Comparison of ENCODE assay signal across 8 cellular contexts in the genomic region with DNA sequence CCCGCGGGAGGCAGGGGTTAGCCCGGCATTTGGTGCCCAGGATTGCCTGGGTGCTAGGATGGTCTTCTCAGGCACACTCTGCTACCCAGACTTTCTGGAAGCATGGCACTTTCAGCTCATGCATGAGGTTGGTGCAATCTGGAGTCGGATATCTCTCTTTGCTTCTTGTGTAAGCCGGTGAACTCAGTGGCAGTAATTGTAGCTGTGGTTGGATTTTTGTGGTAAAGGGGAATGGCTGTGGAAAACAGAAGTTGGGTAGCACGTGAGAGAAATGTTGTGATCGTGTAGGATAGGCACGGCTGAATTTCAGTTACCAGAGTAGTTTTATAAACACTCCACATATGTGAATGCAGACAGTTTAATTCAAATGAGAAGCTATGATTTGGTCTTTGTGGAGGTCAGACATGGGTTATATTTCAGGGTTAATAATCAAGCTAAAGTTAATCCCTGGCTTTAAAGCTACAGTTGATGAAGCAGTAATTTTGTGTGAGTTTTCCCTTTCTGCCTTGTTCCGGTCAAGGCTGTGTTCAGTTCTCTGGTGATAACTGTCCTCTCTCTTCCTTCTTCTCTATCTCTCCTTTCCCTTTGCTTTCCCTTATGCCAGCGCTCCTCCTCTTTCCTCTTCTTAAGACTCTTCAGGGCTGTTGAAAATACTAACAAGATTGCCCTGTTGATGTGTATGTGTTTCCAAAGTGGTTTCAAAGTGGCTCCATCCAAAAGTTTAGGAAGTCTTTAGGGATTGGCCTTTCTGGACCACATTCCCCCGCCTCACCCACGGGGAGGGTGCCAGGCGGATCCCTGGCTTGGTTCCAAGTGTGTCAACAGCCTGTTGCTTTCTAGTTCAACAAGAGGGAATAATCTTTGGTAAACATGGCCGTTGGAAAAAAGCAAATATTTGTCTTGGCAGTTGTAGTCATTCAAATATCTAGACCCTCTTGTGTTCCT.
DNase-seq lines count a peak whose midpoint lies in the region; ATAC-seq and TF ChIP-seq lines count a peak whose summit lies in the region.

No MANE protein-coding gene starts in this region.

- no peaks in the 10 kb centered on the region for H3K36me3 Mint-ChIP-seq in activated T-cell treated with anti-CD3 and anti-CD28 coated beads, Interleukin-2, amount 50 U/mL, for 4 hours (ENCODE audit: insufficient read depth)

- H3K4me3 Mint-ChIP-seq in activated T-cell treated with anti-CD3 and anti-CD28 coated beads, Interleukin-2, amount 50 U/mL, for 4 hours = no peak overlapping the region

- H3K4me3 ChIP-seq in foreskin fibroblast (ENCODE audit: low read depth in 1 of 2, low read length in 2 of 2) = no peak overlapping the region

- peaks cover 26% of the 10 kb centered on the region for H3K27me3 Mint-ChIP-seq in activated T-cell treated with anti-CD3 and anti-CD28 coated beads, Interleukin-2, amount 50 U/mL, for 4 hours (ENCODE audit: low read depth)

- DNase-seq in HuH-7.5 (ENCODE audit: low spot score) (peak; percentile 75), NOMO-1 treated with DMSO at 0.1 percent for 48 hours (lab: John Stamatoyannopoulos, UW; ENCODE audit: unreplicated experiment) (peak; percentile 52), foreskin fibroblast (peak; percentile 60 to 74), stromal cell of bone marrow (ENCODE audit: low read depth) (peak; percentile 59), occipital lobe (lab: John Stamatoyannopoulos, UW) (no peak), NCI-H2227 treated with DMSO at 0.1 percent for 48 hours (lab: John Stamatoyannopoulos, UW) (no peak)
- DNase-seq in activated T-cell treated with anti-CD3 and anti-CD28 coated beads, Interleukin-2, amount 50 U/mL, for 4 hours = no peak
- DNase-seq in activated CD4-positive, alpha-beta T cell treated with anti-CD3 and anti-CD28 coated beads for 1 hour = no peak

- H3K9me3 Mint-ChIP-seq in activated T-cell treated with anti-CD3 and anti-CD28 coated beads, Interleukin-2, amount 50 U/mL, for 4 hours = no peaks in the 10 kb centered on the region

- no peak for ATAC-seq in activated T-cell treated with anti-CD3 and anti-CD28 coated beads, Interleukin-2, amount 50 U/mL, for 4 hours

- TF ChIP-seq CTCF in foreskin fibroblast (IDR thresholded peaks at IDR 0.05; ENCODE audit: low read depth, low read length) = no peak

- H3K4me1 Mint-ChIP-seq in activated T-cell treated with anti-CD3 and anti-CD28 coated beads, Interleukin-2, amount 50 U/mL, for 4 hours (ENCODE audit: low read depth) = no peaks in the 10 kb centered on the region

Comparison
In these comparisons a context has a peak if more than half of its experiments do, and no peak if none do; other contexts are left out.
1. DNase-seq: peak in HuH-7.5 (single experiment), NOMO-1 treated with DMSO at 0.1 percent for 48 hours (single experiment), foreskin fibroblast (2 of 2) and stromal cell of bone marrow (single experiment); none in occipital lobe (single experiment), activated T-cell treated with anti-CD3 and anti-CD28 coated beads, Interleukin-2, amount 50 U/mL, for 4 hours (single experiment), activated CD4-positive, alpha-beta T cell treated with anti-CD3 and anti-CD28 coated beads for 1 hour (single experiment) and NCI-H2227 treated with DMSO at 0.1 percent for 48 hours (single experiment).